ENCODE assay signal across 27 cellular contexts in the genomic region with DNA sequence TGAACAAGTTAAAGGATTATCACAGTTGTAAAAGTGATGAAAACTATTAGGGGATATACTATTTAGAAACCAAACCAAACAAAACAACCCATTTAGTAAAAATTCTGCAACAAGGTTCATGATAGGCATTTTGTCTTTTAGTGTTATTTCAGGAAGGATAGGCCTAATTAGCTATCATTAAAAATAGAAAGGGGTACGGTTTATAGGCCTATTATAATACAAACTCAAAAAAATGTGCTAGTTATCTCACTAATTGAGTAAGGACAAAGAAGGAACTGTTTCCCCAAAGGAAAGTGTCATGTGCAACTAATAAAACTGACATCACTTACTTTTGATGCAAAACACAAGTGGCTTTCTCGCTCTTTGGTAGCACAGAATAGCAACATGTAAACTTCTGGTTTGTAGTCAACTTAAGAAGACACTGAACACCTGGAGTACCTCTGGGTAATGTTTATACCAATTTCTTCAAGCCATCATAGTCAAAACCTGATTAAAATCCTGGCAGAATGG. TPM values are rescaled to one million over a fixed set of nuclear protein-coding genes. Genes with fewer than 3 reads are reported as not detected.
A peak's percentile ranks its signal among the peaks of the same experiment; 100 is the strongest.
DNase-seq lines count a peak whose midpoint lies in the region; ATAC-seq and TF ChIP-seq lines count a peak whose summit lies in the region.
"Had no signal": no experiment of that assay in that cellular context is flagged by ENCODE, and none has a peak within 500 bp of the region (broad histone marks: within the 10 kb centered on the region; RNA-seq: fewer than 3 reads in every experiment).

No MANE protein-coding gene starts in this region.

- TF ChIP-seq POLR2A in HCT116 (IDR thresholded peaks at IDR 0.05; ENCODE audit: borderline replicate concordance, extremely low read depth, insufficient read depth, insufficient read length) = no peak
- TF ChIP-seq POLR2A in gastroesophageal sphincter (IDR thresholded peaks at IDR 0.05) = no peak

- ATAC-seq in HCT116 (no peak), T-helper 17 cell (no peak), gastroesophageal sphincter (no peak)

- H3K9me2 ChIP-seq in HCT116 (ENCODE audit: insufficient read depth) = no peaks in the 10 kb centered on the region

- intact Hi-C loops in HCT116 (cut with micrococcal nuclease) = no loop called here

- no peaks in the 10 kb centered on the region for H3K27me3 Mint-ChIP-seq in T-helper 17 cell
- H3K27me3 Mint-ChIP-seq: activated CD4-positive, alpha-beta T cell treated with anti-CD3 and anti-CD28 coated beads, Interleukin-2, amount 10 ng/mL, durations not matched to agents 7 days and 5 days; IgD-negative memory B cell; naive B cell; progenitor cell of endocrine pancreas had no signal

- H4K20me1 ChIP-seq in HCT116 (ENCODE audit: insufficient read depth) = peaks cover 5% of the 10 kb centered on the region; the same call in 1 of the 2 replicates

- BruUV-seq in HCT116 (replicated peaks; lab: Mats Ljungman, UMichigan) = TSS peak; percentile 22

- H3K36me3 Mint-ChIP-seq in T-helper 17 cell (ENCODE audit: low read depth) = peaks cover 2% of the 10 kb centered on the region

- H3K36me3 ChIP-seq in HCT116 (ENCODE audit: control insufficient read depth in 1 of 2, insufficient read depth in 2 of 2, low read length in 2 of 2) (peaks cover 0 to 2% of the 10 kb centered on the region in 2 experiments; a peak in 2 of 4 replicates), gastroesophageal sphincter (peaks cover 0 to 27% of the 10 kb centered on the region in 2 donors)
- H3K36me3 ChIP-seq: upper lobe of left lung had no signal

- no peak overlapping the region for H2AFZ ChIP-seq in HCT116 (ENCODE audit: low read depth, low read length, poor library complexity, severe bottlenecking)
- H2AFZ ChIP-seq: GM23248 had no signal

- H3K79me2 ChIP-seq in HCT116 (ENCODE audit: insufficient read depth, low read length) = peaks cover 86% of the 10 kb centered on the region

- WGBS in gastroesophageal sphincter (ENCODE audit: low coverage in 1 of 2), 2 donors = 80 to 86% methylated on average over 2 of the region's 2 CpGs

- H3K4me3 Mint-ChIP-seq in T-helper 17 cell = no peak overlapping the region
- H3K4me3 Mint-ChIP-seq: activated CD4-positive, alpha-beta T cell treated with anti-CD3 and anti-CD28 coated beads, Interleukin-2, amount 10 ng/mL, durations not matched to agents 7 days and 5 days; IgD-negative memory B cell; mesothelial cell of epicardium; naive B cell had no signal

- no peak for TF ChIP-seq RAD21 in HCT116 (IDR thresholded peaks at IDR 0.05; ENCODE audit: low read depth)

- H3K27ac ChIP-seq in HCT116 (ENCODE audit: low read depth, low read length) (no peak overlapping the region), gastroesophageal sphincter (no peak overlapping the region)
- H3K27ac ChIP-seq: brain microvascular endothelial cell, C4-2B, epithelial cell of prostate, GM23248, Peyer's patch, upper lobe of left lung had no signal

- DNase-seq in HCT116 (ENCODE audit: low read depth, low spot score) (no peak), T-helper 17 cell (no peak), fibroblast of villous mesenchyme (ENCODE audit: low read depth) (peak; percentile 49), retina (peak; percentile 24), iPS-NIHi7 (ENCODE audit: extremely low spot score) (no peak)
- DNase-seq in stimulated activated CD4-positive, alpha-beta T cell treated with anti-CD3 and anti-CD28 coated beads, Interleukin-2, amount 100 ng/mL, for 48 hours = no peak
- DNase-seq: activated CD4-positive, alpha-beta T cell treated with anti-CD3 and anti-CD28 coated beads, Interleukin-2, amount 10 ng/mL, durations not matched to agents 7 days and 5 days; activated naive CD4-positive, alpha-beta T cell; activated T-cell treated with anti-CD3 and anti-CD28 coated beads, Interleukin-2, amount 50 U/mL, for 48 hours; brain microvascular endothelial cell; DMS79; GM23248; naive B cell; NCI-H1092 treated with DMSO at 0.1 percent for 48 hours; NCI-H1694 treated with DMSO at 0.1 percent for 48 hours; NCI-H446 treated with DMSO at 0.1 percent for 48 hours; NCI-H82; Peyer's patch; SIG-M5; stimulated activated CD4-positive, alpha-beta T cell treated with anti-CD3 and anti-CD28 coated beads, Interleukin-4, amount 100 ng/mL, for 4 hours; upper lobe of left lung had no signal

- no peak overlapping the region for H3K9ac ChIP-seq in HCT116 (ENCODE audit: low read length)
- H3K9ac ChIP-seq: GM23248 had no signal

- CTCF ChIA-PET in HCT116 (lab: Charles Lee) = no interaction called here

- no peak for TF ChIP-seq EP300 in gastroesophageal sphincter (IDR thresholded peaks at IDR 0.05)

- H3K27me3 ChIP-seq in HCT116 (ENCODE audit: insufficient read depth, low read length) (no peaks in the 10 kb centered on the region), gastroesophageal sphincter (no peaks in the 10 kb centered on the region)
- H3K27me3 ChIP-seq: brain microvascular endothelial cell, Peyer's patch, upper lobe of left lung had no signal

- no peak overlapping the region for H3K4me2 ChIP-seq in HCT116 (ENCODE audit: low read length)

- no peak for TF ChIP-seq CTCF in HCT116 (IDR thresholded peaks at IDR 0.05 in 2 of 3, conservative IDR thresholded peaks at IDR 0.05 in 1 of 3; ENCODE audit: borderline replicate concordance in 1 of 3, insufficient read depth in 1 of 3, low read depth in 2 of 3, low read length in 2 of 3)
- TF ChIP-seq CTCF in fibroblast of villous mesenchyme (IDR thresholded peaks at IDR 0.05; ENCODE audit: insufficient read depth, low read depth, low read length) = no peak
- no peak for TF ChIP-seq CTCF in gastroesophageal sphincter (IDR thresholded peaks at IDR 0.05)

- no peak overlapping the region for H3K4me3 ChIP-seq in HCT116 (replicated peaks in 1 of 2; ENCODE audit: low read depth in 1 of 2, low read length in 2 of 2)
- H3K4me3 ChIP-seq in fibroblast of villous mesenchyme (ENCODE audit: low read depth, low read length) = no peak overlapping the region
- H3K4me3 ChIP-seq in gastroesophageal sphincter = no peak overlapping the region
- H3K4me3 ChIP-seq: GM23248, Peyer's patch, upper lobe of left lung had no signal

- no peaks in the 10 kb centered on the region; a peak in 1 of 4 replicates for H3K4me1 ChIP-seq in HCT116 (ENCODE audit: control insufficient read depth in 1 of 2, insufficient read depth in 2 of 2, low read length in 2 of 2)
- peaks cover 0 to 6% (median 0%) of the 10 kb centered on the region in 3 donors for H3K4me1 ChIP-seq in gastroesophageal sphincter
- H3K4me1 ChIP-seq: Peyer's patch, upper lobe of left lung had no signal

- peak overlapping the region; percentile 4 for H3K27ac Mint-ChIP-seq in T-helper 17 cell
- H3K27ac Mint-ChIP-seq: activated CD4-positive, alpha-beta T cell treated with anti-CD3 and anti-CD28 coated beads, Interleukin-2, amount 10 ng/mL, durations not matched to agents 7 days and 5 days; naive B cell; progenitor cell of endocrine pancreas had no signal

- no peaks in the 10 kb centered on the region for H3K9me3 ChIP-seq in HCT116 (ENCODE audit: control insufficient read depth in 1 of 2, insufficient read depth in 1 of 2, low read depth in 1 of 2, low read length in 2 of 2)
- no peaks in the 10 kb centered on the region for H3K9me3 ChIP-seq in T-helper 17 cell (ENCODE audit: control insufficient read depth, low read length, poor library complexity, severe bottlenecking)
- H3K9me3 ChIP-seq in gastroesophageal sphincter = no peaks in the 10 kb centered on the region
- H3K9me3 ChIP-seq: Peyer's patch, upper lobe of left lung had no signal

- RAD21 ChIA-PET in HCT116 (lab: Charles Lee; ENCODE audit: low non-redundant PET in 1 of 2, low total read pairs in 2 of 2, uncharacterized antibody in 2 of 2, unreplicated experiment in 2 of 2) = no interaction called here

- POLR2A ChIA-PET in HCT116 (lab: Charles Lee) = no interaction called here

- H3K4me1 Mint-ChIP-seq in T-helper 17 cell = peaks cover 6% of the 10 kb centered on the region
- H3K4me1 Mint-ChIP-seq: activated CD4-positive, alpha-beta T cell treated with anti-CD3 and anti-CD28 coated beads, Interleukin-2, amount 10 ng/mL, durations not matched to agents 7 days and 5 days; IgD-negative memory B cell; naive B cell had no signal

TF ChIP-seq in HCT116, 20 proteins besides CTCF, POLR2A, EP300 and RAD21 (continues in another document):
- no peak for TF ChIP-seq CBX3 (IDR thresholded peaks at IDR 0.05; ENCODE audit: low read depth)
- TF ChIP-seq SRF (IDR thresholded peaks at IDR 0.05; ENCODE audit: low read depth) = no peak
- no peak for TF ChIP-seq SP1 (IDR thresholded peaks at IDR 0.05; ENCODE audit: low read depth)
- no peak for TF ChIP-seq TCF7L2 (IDR thresholded peaks at IDR 0.05; ENCODE audit: borderline replicate concordance, extremely low read depth, insufficient read depth, insufficient read length)
- TF ChIP-seq SIN3A (IDR thresholded peaks at IDR 0.05; ENCODE audit: low read depth) = no peak
- no peak for TF ChIP-seq ZNF274 (IDR thresholded peaks at IDR 0.05; ENCODE audit: low read depth, low read length)
- TF ChIP-seq ZFX (IDR thresholded peaks at IDR 0.05) = no peak
- no peak for TF ChIP-seq ELF1 (IDR thresholded peaks at IDR 0.05; ENCODE audit: borderline replicate concordance, low read depth)
- no peak for TF ChIP-seq YY1 (IDR thresholded peaks at IDR 0.05; ENCODE audit: extremely low read depth, insufficient replicate concordance, low read depth, low read length)
- TF ChIP-seq, protein P1, sequence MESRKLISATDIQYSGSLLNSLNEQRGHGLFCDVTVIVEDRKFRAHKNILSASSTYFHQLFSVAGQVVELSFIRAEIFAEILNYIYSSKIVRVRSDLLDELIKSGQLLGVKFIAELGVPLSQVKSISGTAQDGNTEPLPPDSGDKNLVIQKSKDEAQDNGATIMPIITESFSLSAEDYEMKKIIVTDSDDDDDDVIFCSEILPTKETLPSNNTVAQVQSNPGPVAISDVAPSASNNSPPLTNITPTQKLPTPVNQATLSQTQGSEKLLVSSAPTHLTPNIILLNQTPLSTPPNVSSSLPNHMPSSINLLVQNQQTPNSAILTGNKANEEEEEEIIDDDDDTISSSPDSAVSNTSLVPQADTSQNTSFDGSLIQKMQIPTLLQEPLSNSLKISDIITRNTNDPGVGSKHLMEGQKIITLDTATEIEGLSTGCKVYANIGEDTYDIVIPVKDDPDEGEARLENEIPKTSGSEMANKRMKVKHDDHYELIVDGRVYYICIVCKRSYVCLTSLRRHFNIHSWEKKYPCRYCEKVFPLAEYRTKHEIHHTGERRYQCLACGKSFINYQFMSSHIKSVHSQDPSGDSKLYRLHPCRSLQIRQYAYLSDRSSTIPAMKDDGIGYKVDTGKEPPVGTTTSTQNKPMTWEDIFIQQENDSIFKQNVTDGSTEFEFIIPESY (IDR thresholded peaks at IDR 0.05; ENCODE audit: extremely low read depth, insufficient replicate concordance, low read length) = no peak
- no peak for TF ChIP-seq EZH2 (IDR thresholded peaks at IDR 0.05)
- TF ChIP-seq FOSL1 (IDR thresholded peaks at IDR 0.05; ENCODE audit: low read depth) = no peak

RNA-seq across cellular contexts. Expression of a gene that starts 28.5 kb away (rescaled TPM):
- total RNA-seq in HCT116 (2021; ENCODE audit: unreplicated experiment) (96.7 TPM), T-helper 17 cell (10 to 100 TPM; 29.2 to 31.9 TPM), fibroblast of villous mesenchyme (71.8 and 129 TPM in 2 replicates), gastroesophageal sphincter (10 to 100 TPM; 27.9 to 46.5 (median 36.9) TPM)
- 71.7 and 80.9 TPM in 2 replicates for polyA plus RNA-seq in HCT116 (2012)

Comparison
In these comparisons a context has a peak if more than half of its experiments do, and no peak if none do; other contexts are left out.
1. DNase-seq: peak in fibroblast of villous mesenchyme (single experiment) and retina (single experiment); none in HCT116 (single experiment), T-helper 17 cell (0 of 3), stimulated activated CD4-positive, alpha-beta T cell treated with anti-CD3 and anti-CD28 coated beads, Interleukin-2, amount 100 ng/mL, for 48 hours (0 of 2) and iPS-NIHi7 (single experiment).